Comparison of ENCODE assay signal across 11 cellular contexts in genomic region chr4:122632396-122633143, GRCh38. TPM values are rescaled to one million over a fixed set of nuclear protein-coding genes. Genes with fewer than 3 reads are reported as not detected.
DNase-seq lines count a peak whose midpoint lies in the region; ATAC-seq, FAIRE-seq and TF ChIP-seq lines count a peak whose summit lies in the region.
"Had no signal": no experiment of that assay in that cellular context is flagged by ENCODE, and none has a peak within 500 bp of the region (broad histone marks: within the 10 kb centered on the region; RNA-seq: fewer than 3 reads in every experiment).

No MANE protein-coding gene starts in this region.

- H3K27ac ChIP-seq in GM12878 (ENCODE audit: control insufficient read depth, insufficient read depth): no peak overlapping the region
- H3K27ac ChIP-seq in gastroesophageal sphincter: no peak overlapping the region
- H3K27ac ChIP-seq in brain microvascular endothelial cell: no peak overlapping the region

- no peak overlapping the region for H3K4me2 ChIP-seq in GM12878 (ENCODE audit: control insufficient read depth, insufficient read depth)

- WGBS in GM12878 (ENCODE audit: insufficient coverage, insufficient replicate concordance, low lambda C conversion rate, missing lambda C conversion rate): under 1% methylated on average over 7 of the region's 7 CpGs
- 48 to 87% methylated on average over 6 of the region's 7 CpGs for WGBS in gastroesophageal sphincter (ENCODE audit: low coverage in 1 of 2), 2 donors

- peak; percentile 82 for FAIRE-seq in GM12892 (lab: Jason Lieb, UNC)
- peak; percentile 18 for FAIRE-seq in GM12878 (lab: Jason Lieb, UNC)

- TF ChIP-seq POLR2A in GM12892 (IDR thresholded peaks at IDR 0.05; ENCODE audit: low read depth, low read length) (no peak), GM12878 (IDR thresholded peaks at IDR 0.05; ENCODE audit: low read depth, low read length) (no peak), gastroesophageal sphincter (IDR thresholded peaks at IDR 0.05) (no peak)

- intact Hi-C loops in GM12878 (cut with micrococcal nuclease; ENCODE audit: unreplicated experiment): loop anchor here (10.0 kb wide), 1 partner anchor 192 kb away; the partner anchor contains the start of gene FGF2

- POLR2A ChIA-PET in GM12878 (lab: Charles Lee): no interaction called here

- H2AFZ ChIP-seq in GM12878 (ENCODE audit: control insufficient read depth, low read depth, low read length): no peak overlapping the region

- H3K36me3 ChIP-seq in GM12878 (ENCODE audit: control insufficient read depth in 2 of 2, insufficient read depth in 2 of 2, low read length in 1 of 2) (no peaks in the 10 kb centered on the region), gastroesophageal sphincter (no peaks in the 10 kb centered on the region), brain microvascular endothelial cell (replicated peaks) (no peaks in the 10 kb centered on the region)

- no peak for TF ChIP-seq RAD21 in GM12878 (IDR thresholded peaks at IDR 0.05; ENCODE audit: insufficient read depth, low read depth, low read length)

- peak; percentile 79 for ATAC-seq in GM19395 (IDR thresholded peaks at IDR 0.05; ENCODE audit: unreplicated experiment)
- ATAC-seq in HG03139 (IDR thresholded peaks at IDR 0.05; ENCODE audit: unreplicated experiment): peak; percentile 56
- ATAC-seq in GM12878: peak; percentile 76
- ATAC-seq in gastroesophageal sphincter: no peak

- in situ Hi-C loops in GM12878 (cut with MboI) (no loop called here), brain microvascular endothelial cell (cut with HindIII; ENCODE audit: low pct_ligation_motif_present, low sequenced_read_pairs) (no loop called here)

- no TSS peak for BruUV-seq in GM12878 (replicated peaks; lab: Mats Ljungman, UMichigan)

- no peaks in the 10 kb centered on the region for H3K27me3 ChIP-seq in GM12878 (replicated peaks in 1 of 2; ENCODE audit: control insufficient read depth in 2 of 2, insufficient read depth in 2 of 2, low read length in 1 of 2)
- no peaks in the 10 kb centered on the region for H3K27me3 ChIP-seq in gastroesophageal sphincter
- no peaks in the 10 kb centered on the region for H3K27me3 ChIP-seq in brain microvascular endothelial cell (replicated peaks)

- TF ChIP-seq CTCF in GM12878 (IDR thresholded peaks at IDR 0.05 in 2 of 3, conservative IDR thresholded peaks at IDR 0.05 in 1 of 3; ENCODE audit: control insufficient read depth in 2 of 3, extremely low read depth in 1 of 3, insufficient read depth in 1 of 3, low read depth in 3 of 3, low read length in 3 of 3): no peak
- no peak for TF ChIP-seq CTCF in gastroesophageal sphincter (IDR thresholded peaks at IDR 0.05)
- TF ChIP-seq CTCF in brain microvascular endothelial cell (IDR thresholded peaks at IDR 0.05; ENCODE audit: low read depth, low read length, missing control alignments): no peak

- no peak overlapping the region for H3K4me3 ChIP-seq in GM12878
- no peak overlapping the region for H3K4me3 ChIP-seq in gastroesophageal sphincter
- H3K4me3 ChIP-seq in brain microvascular endothelial cell (ENCODE audit: low read depth, low read length): no peak overlapping the region

- no peaks in the 10 kb centered on the region for H4K20me1 ChIP-seq in GM12878 (ENCODE audit: control insufficient read depth, insufficient read depth)

- H3K9me3 ChIP-seq in GM12878 (replicated peaks; ENCODE audit: control insufficient read depth, insufficient read depth, low read length) (no peaks in the 10 kb centered on the region; the same call in 2 of the 3 replicates), gastroesophageal sphincter (no peaks in the 10 kb centered on the region)

- H3K9ac ChIP-seq in GM12878 (ENCODE audit: control insufficient read depth, insufficient read depth, low read length): no peak overlapping the region

- H3K4me1 ChIP-seq in GM12878 (ENCODE audit: control insufficient read depth, insufficient read depth, low read length) (peaks cover 25% of the 10 kb centered on the region), gastroesophageal sphincter (no peaks in the 10 kb centered on the region)

- SMC1A ChIA-PET in GM12878 (lab: Charles Lee; ENCODE audit: uncharacterized antibody, unreplicated experiment): interaction anchor here (0.9 to 1.9 kb wide), 8 partner anchors 9 to 100 kb away, joined by 3 to 9 read pairs (median 3); partner anchors contain the start of gene BBS12

- RAD21 ChIA-PET in GM12878 (lab: Charles Lee; ENCODE audit: unreplicated experiment): interaction anchor here (0.7 kb wide), 1 partner anchor 19 kb away, joined by 3 read pairs; no protein-coding TSS in a partner anchor

- CTCF ChIA-PET in GM12878 (lab: Yijun Ruan, JAX): interaction anchor here (0.8 to 1.2 kb wide), 2 partner anchors 26 to 85 kb away, joined by 3 to 4 read pairs; no protein-coding TSS in a partner anchor

- DNase-seq in GM12892 (ENCODE audit: insufficient read length) (no peak), GM12878 (ENCODE audit: low read depth, low spot score) (peak; percentile 48), NOMO-1 treated with DMSO at 0.1 percent for 48 hours (lab: John Stamatoyannopoulos, UW; ENCODE audit: unreplicated experiment) (no peak), GOT3 (lab: John Stamatoyannopoulos, UW) (no peak), brain microvascular endothelial cell (no peak)
- DNase-seq: caudate nucleus, DND-41 had no signal

- TF ChIP-seq EP300 in GM12878 (IDR thresholded peaks at IDR 0.05; ENCODE audit: borderline replicate concordance in 1 of 2, control insufficient read depth in 1 of 2, low read depth in 2 of 2, low read length in 2 of 2) (peak in 1 of 2 experiments; percentile 39; a peak in 1 of 4 replicates), gastroesophageal sphincter (IDR thresholded peaks at IDR 0.05) (no peak)

- H3K79me2 ChIP-seq in GM12878 (ENCODE audit: control insufficient read depth, insufficient read depth, low read length): no peaks in the 10 kb centered on the region

TF ChIP-seq in GM12878, 131 proteins besides CTCF, POLR2A, EP300 and RAD21 (continues in another document):
- TF ChIP-seq ZNF24 (IDR thresholded peaks at IDR 0.05) (no peak), NBN (IDR thresholded peaks at IDR 0.05) (0 out of 2 replicates have a peak, but pooled peaks have one; percentile 27), CREM (IDR thresholded peaks at IDR 0.05; ENCODE audit: low read depth) (peak; percentile 35; the same call in 1 of the 2 replicates), IRF3 (IDR thresholded peaks at IDR 0.05) (no peak), RELB (IDR thresholded peaks at IDR 0.05; ENCODE audit: low read depth) (peak; percentile 27; the same call in 1 of the 2 replicates)

RNA-seq across cellular contexts. Expression of gene IL21, which starts 11.7 kb away (rescaled TPM):
- not detected for polyA plus RNA-seq in GM12892 (2012; ENCODE audit: missing spikeins)
- not detected in 2 replicates for total RNA-seq in GM12878 (2013; cell fraction: nucleolus; rRNA removed)
- not detected in 2 replicates for total RNA-seq in GM12878 (2014; rRNA removed)
- not detected in 2 replicates for total RNA-seq in GM12878 (2014; rRNA removed; fragmentation: Illumina TruSeq; extraction: Trizol)
- total RNA-seq in GM12878 (2021): not detected in 2 replicates
- polyA plus RNA-seq in GM12878 (2011; ENCODE audit: low read depth): not detected
- polyA plus RNA-seq in GM12878 (2011; rRNA removed): not detected in 2 replicates
- not detected in 2 replicates for polyA plus RNA-seq in GM12878 (2011; cell fraction: cytosol; rRNA removed)
- not detected in 2 replicates for polyA plus RNA-seq in GM12878 (2011; cell fraction: nucleus; rRNA removed)
- not detected in 2 replicates for polyA plus RNA-seq in GM12878 (2012)
- not detected in 2 replicates for polyA plus RNA-seq in GM12878 (2014; fragmentation: Illumina TruSeq; extraction: Trizol)
- polyA plus RNA-seq in GM12878 (2014; fragmentation: Nextera tagmentation; extraction: Ambion mirVana): not detected
- not detected in 2 replicates for polyA plus RNA-seq in GM12878 (2014; rRNA removed)
- not detected for polyA plus RNA-seq in GM12878 (2016; fragmentation: Nextera tagmentation; extraction: Ambion mirVana)
- not detected in 2 replicates for polyA minus RNA-seq in GM12878 (2011; rRNA and poly(A)+ RNA removed)
- not detected in 2 replicates for polyA minus RNA-seq in GM12878 (2011; cell fraction: cytosol; rRNA and poly(A)+ RNA removed)
- not detected in 2 replicates for polyA minus RNA-seq in GM12878 (2011; cell fraction: nucleus; rRNA and poly(A)+ RNA removed)
- total RNA-seq in gastroesophageal sphincter: under 1 TPM in 1 of 4 donors, not detected in 3; 0.12 TPM
- total RNA-seq: NCI-H460 had no signal
